Comparison of ENCODE assay signal across 17 cellular contexts in genomic region chr11:20448838-20449237, GRCh38.
"Had no signal": no experiment of that assay in that cellular context is flagged by ENCODE, and none has a peak within 500 bp of the region (broad histone marks: within the 10 kb centered on the region; RNA-seq: fewer than 3 reads in every experiment).

No MANE protein-coding gene starts in this region.

- H3K4me1 ChIP-seq: foreskin keratinocyte, psoas muscle, right lobe of liver, tibial artery, vagina had no signal

- H3K4me1 Mint-ChIP-seq: stimulated activated memory B cell treated with anti-CD40 and anti-IgM and Interleukin-4, amounts not matched to agents 10 μg/mL and 1 μg/mL and 100 μg/mL, for 72 hours had no signal

- H3K27ac ChIP-seq: foreskin keratinocyte, neutrophil, psoas muscle, right lobe of liver, spleen, tibial artery, upper lobe of left lung, vagina had no signal

- H3K27ac Mint-ChIP-seq: dendritic cell treated with granulocyte-macrophage colony-stimulating factor and Interleukin-4, amounts not matched to agents 40 ng/mL and 50 ng/mL, for 4 days; naive thymus-derived CD8-positive, alpha-beta T cell; stimulated activated memory B cell treated with anti-CD40 and anti-IgM and Interleukin-4, amounts not matched to agents 10 μg/mL and 1 μg/mL and 100 μg/mL, for 72 hours; stimulated activated naive CD8-positive, alpha-beta T cell treated with anti-CD3 and anti-CD28 coated beads, Interleukin-15, Interleukin-2, amounts not matched to agents 100 ng/mL and 50 ng/mL, for 24 hours had no signal

- H3K9me3 ChIP-seq: neutrophil, psoas muscle, right lobe of liver, spleen, tibial artery, upper lobe of left lung, vagina had no signal

- H3K4me3 ChIP-seq: psoas muscle, right lobe of liver, spleen, tibial artery, upper lobe of left lung, vagina had no signal

- DNase-seq: erythroblast; foreskin keratinocyte; naive thymus-derived CD8-positive, alpha-beta T cell; psoas muscle; retina; right lobe of liver; spleen; stimulated activated CD4-positive, alpha-beta T cell treated with anti-CD3 and anti-CD28 coated beads, Interleukin-15, amount 100 ng/mL, for 24 hours; stimulated activated CD4-positive, alpha-beta T cell treated with anti-CD3 and anti-CD28 coated beads, Interleukin-1b, Interleukin-23, amount 100 ng/mL, for 48 hours; stimulated activated CD4-positive, alpha-beta T cell treated with anti-CD3 and anti-CD28 coated beads, Interleukin-4, amount 100 ng/mL, for 24 hours; tibial artery; upper lobe of left lung had no signal

- H3K9me3 Mint-ChIP-seq: dendritic cell treated with granulocyte-macrophage colony-stimulating factor and Interleukin-4, amounts not matched to agents 40 ng/mL and 50 ng/mL, for 4 days; naive thymus-derived CD8-positive, alpha-beta T cell; stimulated activated memory B cell treated with anti-CD40 and anti-IgM and Interleukin-4, amounts not matched to agents 10 μg/mL and 1 μg/mL and 100 μg/mL, for 72 hours; stimulated activated naive CD8-positive, alpha-beta T cell treated with anti-CD3 and anti-CD28 coated beads, Interleukin-15, Interleukin-2, amounts not matched to agents 100 ng/mL and 50 ng/mL, for 24 hours had no signal

- H3K4me3 Mint-ChIP-seq: dendritic cell treated with granulocyte-macrophage colony-stimulating factor and Interleukin-4, amounts not matched to agents 40 ng/mL and 50 ng/mL, for 4 days; naive thymus-derived CD8-positive, alpha-beta T cell; stimulated activated memory B cell treated with anti-CD40 and anti-IgM and Interleukin-4, amounts not matched to agents 10 μg/mL and 1 μg/mL and 100 μg/mL, for 72 hours; stimulated activated naive CD8-positive, alpha-beta T cell treated with anti-CD3 and anti-CD28 coated beads, Interleukin-15, Interleukin-2, amounts not matched to agents 100 ng/mL and 50 ng/mL, for 24 hours had no signal

- H3K27me3 Mint-ChIP-seq: dendritic cell treated with granulocyte-macrophage colony-stimulating factor and Interleukin-4, amounts not matched to agents 40 ng/mL and 50 ng/mL, for 4 days; naive thymus-derived CD8-positive, alpha-beta T cell; stimulated activated memory B cell treated with anti-CD40 and anti-IgM and Interleukin-4, amounts not matched to agents 10 μg/mL and 1 μg/mL and 100 μg/mL, for 72 hours; stimulated activated naive CD8-positive, alpha-beta T cell treated with anti-CD3 and anti-CD28 coated beads, Interleukin-15, Interleukin-2, amounts not matched to agents 100 ng/mL and 50 ng/mL, for 24 hours had no signal

- H3K27me3 ChIP-seq: foreskin keratinocyte, neutrophil, right lobe of liver, spleen, tibial artery, upper lobe of left lung, vagina had no signal

- H3K36me3 ChIP-seq: right lobe of liver, vagina had no signal
